15 cellular contexts compared by ENCODE assay signal in genomic region chr7:159096736-159097581, GRCh38. TPM values are rescaled to one million over a fixed set of nuclear protein-coding genes. Genes with fewer than 3 reads are reported as not detected.
A peak's percentile ranks its signal among the peaks of the same experiment; 100 is the strongest.
DNase-seq lines count a peak whose midpoint lies in the region; ATAC-seq, FAIRE-seq and TF ChIP-seq lines count a peak whose summit lies in the region.
"Had no signal": no experiment of that assay in that cellular context is flagged by ENCODE, and none has a peak within 500 bp of the region (broad histone marks: within the 10 kb centered on the region; RNA-seq: fewer than 3 reads in every experiment).

No MANE protein-coding gene starts in this region.

- no peak for FAIRE-seq in D721Med (lab: Jason Lieb, UNC)

- no peak for TF ChIP-seq CTCF in gastrocnemius medialis (IDR thresholded peaks at IDR 0.05 in 4 of 5, conservative IDR thresholded peaks at IDR 0.05 in 1 of 5)
- no peak for TF ChIP-seq CTCF in GM13976 (IDR thresholded peaks at IDR 0.05; ENCODE audit: borderline replicate concordance, control extremely low read depth, extremely low read depth, insufficient read depth, missing control alignments)
- TF ChIP-seq CTCF in D721Med (IDR thresholded peaks at IDR 0.05; ENCODE audit: insufficient read depth, missing control alignments): no peak

- H3K36me3 ChIP-seq in KOPT-K1 (ENCODE audit: insufficient read depth, low read length) (peaks cover 99% of the 10 kb centered on the region), gastrocnemius medialis (no peaks in the 10 kb centered on the region)
- H3K36me3 ChIP-seq: SJSA1 had no signal

- peaks cover 42 to 57% of the 10 kb centered on the region in 2 donors for H3K4me1 ChIP-seq in gastrocnemius medialis
- H3K4me1 ChIP-seq: SJSA1 had no signal

- H3K9me3 ChIP-seq in KOPT-K1 (ENCODE audit: insufficient read depth, low read length, poor library complexity, severe bottlenecking) (peaks cover 4% of the 10 kb centered on the region), gastrocnemius medialis (no peaks in the 10 kb centered on the region)
- H3K9me3 ChIP-seq: SJSA1 had no signal

- in situ Hi-C loops in gastrocnemius medialis (cut with MboI; ENCODE audit: low sequenced_read_pairs in 4 of 4) (no loop called here), GM13976 (cut with MboI; ENCODE audit: low sequenced_read_pairs, unreplicated experiment) (no loop called here)

- peak overlapping the region; percentile 10 for H3K27ac ChIP-seq in KOPT-K1 (ENCODE audit: low read depth, low read length, poor library complexity, severe bottlenecking)
- peak overlapping the region; percentile 93 to 98 (median 96) for H3K27ac ChIP-seq in gastrocnemius medialis
- H3K27ac ChIP-seq: SJSA1 had no signal

- H3K4me3 ChIP-seq in gastrocnemius medialis: peak overlapping the region in 3 of 4 donors; percentile 30 to 43 (median 34)
- H3K4me3 ChIP-seq: SJSA1 had no signal

- ATAC-seq in left ventricle myocardium superior (peak; percentile 82), gastrocnemius medialis (peak; percentile 92 to 97)
- ATAC-seq: HCT116, WTC11 had no signal

- H3K27me3 ChIP-seq in gastrocnemius medialis: no peaks in the 10 kb centered on the region
- H3K27me3 ChIP-seq: SJSA1 had no signal

- TF ChIP-seq POLR2A in gastrocnemius medialis (IDR thresholded peaks at IDR 0.05): no peak

- peak; percentile 79 for DNase-seq in SIG-M5 treated with dmso at 0.1 percent for 504 hours (lab: John Stamatoyannopoulos, UW; ENCODE audit: unreplicated experiment)
- DNase-seq in left ventricle myocardium superior: peak; percentile 79
- peak; percentile 69 to 87 for DNase-seq in gastrocnemius medialis
- no peak for DNase-seq in NCI-H526 (lab: John Stamatoyannopoulos, UW)
- DNase-seq in GM13976 (ENCODE audit: low spot score): no peak
- no peak for DNase-seq in hippocampal formation (lab: John Stamatoyannopoulos, UW)
- no peak for DNase-seq in D721Med (ENCODE audit: insufficient read length, low spot score)
- DNase-seq: NCI-H1092 treated with DMSO at 0.1 percent for 48 hours, NCI-H524 treated with DMSO at 0.1 percent for 48 hours had no signal

- intact Hi-C loops in left ventricle myocardium superior (cut with micrococcal nuclease): no loop called here
- intact Hi-C loops in gastrocnemius medialis (cut with DNase I; ENCODE audit: low total_unique reads): loop anchor here (2.0 to 5.0 kb wide), 2 partner anchors 44 to 80 kb away; no protein-coding TSS in a partner anchor

RNA-seq across cellular contexts. Expression of gene VIPR2, which starts 47.7 kb away (rescaled TPM):
- total RNA-seq in left ventricle myocardium superior (21.3 TPM), gastrocnemius medialis (1 to 10 TPM in 2 of 4 donors, under 1 TPM in 2; 0.39 to 2.2 (median 0.80) TPM)
- total RNA-seq: B cell, fibroblast of lung, SJSA1 had no signal

Comparison
In these comparisons a context has a peak if more than half of its experiments do, and no peak if none do; other contexts are left out.
1. DNase-seq: peak in SIG-M5 treated with dmso at 0.1 percent for 504 hours (single experiment), left ventricle myocardium superior (single experiment) and gastrocnemius medialis (2 of 2); none in NCI-H526 (0 of 2), GM13976 (single experiment), hippocampal formation (0 of 2) and D721Med (single experiment).